15 cellular contexts compared by ENCODE assay signal in genomic region chr9:16553869-16554540, GRCh38.
DNase-seq lines count a peak whose midpoint lies in the region; ATAC-seq and TF ChIP-seq lines count a peak whose summit lies in the region.
"Had no signal": no experiment of that assay in that cellular context is flagged by ENCODE, and none has a peak within 500 bp of the region (broad histone marks: within the 10 kb centered on the region; RNA-seq: fewer than 3 reads in every experiment).

No MANE protein-coding gene starts in this region.

- no peak for TF ChIP-seq CTCF in IMR-90 (conservative IDR thresholded peaks at IDR 0.05; ENCODE audit: low read depth, low read length)
- no peak for TF ChIP-seq CTCF in astrocyte of the spinal cord (IDR thresholded peaks at IDR 0.05; ENCODE audit: low read depth, low read length)
- TF ChIP-seq CTCF in type B pancreatic cell (conservative IDR thresholded peaks at IDR 0.05) = no peak

- H4K91ac ChIP-seq in IMR-90 (ENCODE audit: insufficient read depth, low read depth, low read length) = no peak overlapping the region

- intact Hi-C loops in IMR-90 (cut with micrococcal nuclease) = no loop called here

- TF ChIP-seq RAD21 in IMR-90 (IDR thresholded peaks at IDR 0.05; ENCODE audit: low read length) = no peak

- peak overlapping the region; percentile 22 for H3K27ac Mint-ChIP-seq in type B pancreatic cell

- in situ Hi-C loops in IMR-90 (cut with MboI; ENCODE audit: low sequenced_read_pairs) = no loop called here
- in situ Hi-C loops in astrocyte of the spinal cord (cut with HindIII; ENCODE audit: low sequenced_read_pairs) = no loop called here

- no peak overlapping the region; the same call in 1 of the 2 replicates for H3K4ac ChIP-seq in IMR-90 (ENCODE audit: low read depth, low read length)

- no peak overlapping the region for H2AK9ac ChIP-seq in IMR-90 (replicated peaks; ENCODE audit: low read depth, low read length, poor library complexity)

- no peak overlapping the region for H3K27ac ChIP-seq in IMR-90 (ENCODE audit: insufficient read depth, low read length)

- no peaks in the 10 kb centered on the region for H4K20me1 ChIP-seq in IMR-90 (ENCODE audit: insufficient read depth, low read length)

- no peak overlapping the region for H2BK15ac ChIP-seq in IMR-90 (ENCODE audit: low read depth, low read length)

- H3K56ac ChIP-seq in IMR-90 (ENCODE audit: extremely low read depth, insufficient read depth, low read length) = no peak overlapping the region

- H3K27me3 Mint-ChIP-seq in type B pancreatic cell = no peaks in the 10 kb centered on the region

- H2AK5ac ChIP-seq in IMR-90 (ENCODE audit: low read depth, low read length) = no peak overlapping the region

- no peak overlapping the region; the same call in 1 of the 2 replicates for H3K23ac ChIP-seq in IMR-90 (ENCODE audit: low read depth, low read length)

- H3K4me3 ChIP-seq in IMR-90 (ENCODE audit: insufficient read depth, low read depth, low read length) (no peak overlapping the region), astrocyte of the spinal cord (ENCODE audit: low read depth, low read length) (no peak overlapping the region)
- H3K4me3 ChIP-seq: MG63 had no signal

- peaks cover 23% of the 10 kb centered on the region for H3K4me1 Mint-ChIP-seq in type B pancreatic cell (ENCODE audit: unreplicated experiment)

- dilution Hi-C loops in IMR-90 (cut with HindIII; ENCODE audit: low sequenced_read_pairs, unreplicated experiment) = no loop called here

- H2AFZ ChIP-seq in IMR-90 (replicated peaks; ENCODE audit: low read length, poor library complexity) = no peak overlapping the region

- CTCF ChIA-PET in IMR-90 (lab: Yijun Ruan, JAX) = no interaction called here

- peaks cover 16 to 46% of the 10 kb centered on the region in 2 experiments for H3K79me1 ChIP-seq in IMR-90 (ENCODE audit: low read depth in 1 of 2, low read length in 2 of 2)

- peak; percentile 17 for ATAC-seq in IMR-90 (ENCODE audit: low read depth)
- ATAC-seq: HepG2 had no signal

- H3K4me2 ChIP-seq in IMR-90 (ENCODE audit: low read depth, low read length) = no peak overlapping the region

- H4K8ac ChIP-seq in IMR-90 (ENCODE audit: low read depth in 2 of 2, low read length in 2 of 2) = no peak overlapping the region

- no peak overlapping the region for H2BK5ac ChIP-seq in IMR-90 (ENCODE audit: low read depth, low read length, poor library complexity, severe bottlenecking)

- no peaks in the 10 kb centered on the region for H3K9me3 Mint-ChIP-seq in type B pancreatic cell

- H2BK20ac ChIP-seq in IMR-90 (ENCODE audit: low read depth, low read length) = no peak overlapping the region

- peaks cover 17% of the 10 kb centered on the region for H3K36me3 ChIP-seq in IMR-90 (ENCODE audit: control insufficient read depth, insufficient read depth, low read length)
- H3K36me3 ChIP-seq: BE2C had no signal

- peaks cover 16% of the 10 kb centered on the region for H3K36me3 Mint-ChIP-seq in type B pancreatic cell

- no peak overlapping the region for H3K18ac ChIP-seq in IMR-90 (ENCODE audit: low read depth, low read length)

- H2BK120ac ChIP-seq in IMR-90 (ENCODE audit: low read depth, low read length) = no peak overlapping the region

- no CpG with 5 or more reads among the region's 7 CpGs for WGBS in IMR-90 (ENCODE audit: extremely low coverage in 2 of 2, insufficient read length in 1 of 2), 2 experiments

- H3K4me1 ChIP-seq in IMR-90 (ENCODE audit: control insufficient read depth, insufficient read depth, low read length) = peaks cover 2% of the 10 kb centered on the region
- H3K4me1 ChIP-seq: BE2C had no signal

- no peak overlapping the region for H3K14ac ChIP-seq in IMR-90 (replicated peaks; ENCODE audit: low read depth, low read length)

- no TSS peak for BruUV-seq in IMR-90 (replicated peaks; lab: Mats Ljungman, UMichigan)

- no peaks in the 10 kb centered on the region for H3K9me3 ChIP-seq in IMR-90 (ENCODE audit: control insufficient read depth, insufficient read depth, low read length)
- H3K9me3 ChIP-seq: BE2C, MG63 had no signal

- no peak overlapping the region for H3K4me3 Mint-ChIP-seq in type B pancreatic cell

- TF ChIP-seq POLR2A in IMR-90 (IDR thresholded peaks at IDR 0.05; ENCODE audit: low read depth, low read length) = no peak

- POLR2A ChIA-PET in IMR-90 (lab: Charles Lee; ENCODE audit: unreplicated experiment) = no interaction called here

- H4K5ac ChIP-seq in IMR-90 (ENCODE audit: low read depth, low read length) = no peak overlapping the region

- no peak overlapping the region for H3K9ac ChIP-seq in IMR-90 (ENCODE audit: low read depth, low read length)

- DNase-seq in IMR-90 (peak; percentile 44), astrocyte of the spinal cord (ENCODE audit: low read depth, low spot score) (peak; percentile 34), left kidney (ENCODE audit: low read depth, low spot score) (peak; percentile 49), type B pancreatic cell (ENCODE audit: extremely low spot score, unreplicated experiment) (no peak), NCI-H82 treated with DMSO at 0.1 percent for 48 hours (lab: John Stamatoyannopoulos, UW; ENCODE audit: unreplicated experiment) (no peak), hypothalamus (lab: John Stamatoyannopoulos, UW) (no peak), medulla oblongata (ENCODE audit: extremely low spot score) (no peak)
- DNase-seq: BE2C, GF-D8, MG63, NCI-H187 treated with DMSO at 0.1 percent for 48 hours, NCI-H2171, NCI-H82, SIG-M5 had no signal

- peaks cover 11% of the 10 kb centered on the region for H3K9me1 ChIP-seq in IMR-90 (ENCODE audit: insufficient read depth, low read length)

- H3K27me3 ChIP-seq in IMR-90 (ENCODE audit: control insufficient read depth, insufficient read depth, low read length) = no peaks in the 10 kb centered on the region
- H3K27me3 ChIP-seq: BE2C, MG63 had no signal

TF ChIP-seq in IMR-90, 13 proteins besides CTCF, POLR2A, EP300 and RAD21:
- TF ChIP-seq BHLHE40 (IDR thresholded peaks at IDR 0.05; ENCODE audit: low read depth, low read length) (no peak), CHD1 (IDR thresholded peaks at IDR 0.05; ENCODE audit: low read depth, low read length) (no peak), ELK1 (IDR thresholded peaks at IDR 0.05; ENCODE audit: borderline replicate concordance, low read depth, low read length) (no peak), RFX5 (IDR thresholded peaks at IDR 0.05; ENCODE audit: low read depth, low read length) (no peak), NFE2L2 (IDR thresholded peaks at IDR 0.05; ENCODE audit: low read depth, low read length) (no peak), MAZ (IDR thresholded peaks at IDR 0.05; ENCODE audit: borderline replicate concordance, low read depth, low read length) (no peak), RCOR1 (IDR thresholded peaks at IDR 0.05; ENCODE audit: insufficient replicate concordance, low read length) (no peak), MXI1 (IDR thresholded peaks at IDR 0.05; ENCODE audit: borderline replicate concordance, low read depth, low read length) (no peak), USF2 (IDR thresholded peaks at IDR 0.05; ENCODE audit: low read depth, low read length) (no peak), FOS (IDR thresholded peaks at IDR 0.05; ENCODE audit: low read depth, low read length) (no peak), CEBPB (IDR thresholded peaks at IDR 0.05; ENCODE audit: low read depth, low read length) (no peak), SMC3 (IDR thresholded peaks at IDR 0.05; ENCODE audit: low read depth, low read length) (no peak), MAFK (IDR thresholded peaks at IDR 0.05; ENCODE audit: low read depth, low read length) (no peak)
TF ChIP-seq in IMR-90: peak in this region for 0.

Comparison
In these comparisons a context has a peak if more than half of its experiments do, and no peak if none do; other contexts are left out.
1. DNase-seq: peak in IMR-90 (single experiment), astrocyte of the spinal cord (single experiment) and left kidney (single experiment); none in type B pancreatic cell (single experiment), NCI-H82 treated with DMSO at 0.1 percent for 48 hours (single experiment), hypothalamus (0 of 51) and medulla oblongata (single experiment).